8 cellular contexts compared by ENCODE assay signal in the genomic region with DNA sequence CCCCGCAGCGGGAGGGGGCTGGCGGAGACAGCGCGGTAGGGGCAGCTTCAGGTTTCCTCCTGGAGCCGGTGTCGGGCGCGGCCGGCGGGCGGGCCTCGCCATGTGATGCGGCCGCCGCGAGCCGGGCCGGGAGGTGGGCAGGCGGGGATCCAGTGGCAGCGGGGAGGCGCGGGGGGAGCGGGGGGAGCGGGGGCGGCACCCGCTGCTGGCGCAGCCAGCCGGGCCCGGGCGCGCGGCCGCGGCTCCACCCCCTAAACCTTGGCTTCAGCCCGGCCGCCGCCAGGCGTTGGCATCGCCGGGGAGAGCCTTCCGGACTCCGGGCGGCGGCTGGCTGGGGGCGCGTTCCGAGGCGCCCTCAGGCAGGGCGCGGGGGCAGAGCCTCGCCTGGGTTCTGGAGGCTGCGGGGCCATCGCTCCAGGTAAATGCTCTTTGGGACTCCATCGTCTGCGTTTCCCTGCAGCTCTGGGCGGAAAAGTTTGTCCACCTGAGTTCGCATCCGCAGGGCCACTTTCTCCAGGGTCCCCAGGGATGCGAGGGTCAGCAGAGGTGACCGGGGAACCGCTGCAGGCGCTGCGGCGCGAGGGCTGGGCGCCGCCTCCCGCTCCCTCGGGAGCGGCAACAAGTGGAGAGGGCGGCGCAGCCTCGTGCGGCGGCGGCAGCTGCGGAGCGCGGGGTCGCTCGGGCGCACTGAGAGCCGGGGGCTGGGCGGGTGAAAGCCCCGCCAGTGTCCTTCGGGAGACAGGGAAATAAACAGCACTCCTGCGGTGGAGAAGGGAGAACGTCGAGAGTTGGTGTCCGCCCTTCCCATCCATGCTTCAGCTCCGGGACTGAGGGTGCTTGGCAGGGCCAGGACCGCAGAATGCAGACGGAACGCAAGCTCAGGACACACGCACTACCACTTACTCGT. TPM values are rescaled to one million over a fixed set of nuclear protein-coding genes. Genes with fewer than 3 reads are reported as not detected.
DNase-seq lines count a peak whose midpoint lies in the region; ATAC-seq, FAIRE-seq and TF ChIP-seq lines count a peak whose summit lies in the region.

A gene with protein sequence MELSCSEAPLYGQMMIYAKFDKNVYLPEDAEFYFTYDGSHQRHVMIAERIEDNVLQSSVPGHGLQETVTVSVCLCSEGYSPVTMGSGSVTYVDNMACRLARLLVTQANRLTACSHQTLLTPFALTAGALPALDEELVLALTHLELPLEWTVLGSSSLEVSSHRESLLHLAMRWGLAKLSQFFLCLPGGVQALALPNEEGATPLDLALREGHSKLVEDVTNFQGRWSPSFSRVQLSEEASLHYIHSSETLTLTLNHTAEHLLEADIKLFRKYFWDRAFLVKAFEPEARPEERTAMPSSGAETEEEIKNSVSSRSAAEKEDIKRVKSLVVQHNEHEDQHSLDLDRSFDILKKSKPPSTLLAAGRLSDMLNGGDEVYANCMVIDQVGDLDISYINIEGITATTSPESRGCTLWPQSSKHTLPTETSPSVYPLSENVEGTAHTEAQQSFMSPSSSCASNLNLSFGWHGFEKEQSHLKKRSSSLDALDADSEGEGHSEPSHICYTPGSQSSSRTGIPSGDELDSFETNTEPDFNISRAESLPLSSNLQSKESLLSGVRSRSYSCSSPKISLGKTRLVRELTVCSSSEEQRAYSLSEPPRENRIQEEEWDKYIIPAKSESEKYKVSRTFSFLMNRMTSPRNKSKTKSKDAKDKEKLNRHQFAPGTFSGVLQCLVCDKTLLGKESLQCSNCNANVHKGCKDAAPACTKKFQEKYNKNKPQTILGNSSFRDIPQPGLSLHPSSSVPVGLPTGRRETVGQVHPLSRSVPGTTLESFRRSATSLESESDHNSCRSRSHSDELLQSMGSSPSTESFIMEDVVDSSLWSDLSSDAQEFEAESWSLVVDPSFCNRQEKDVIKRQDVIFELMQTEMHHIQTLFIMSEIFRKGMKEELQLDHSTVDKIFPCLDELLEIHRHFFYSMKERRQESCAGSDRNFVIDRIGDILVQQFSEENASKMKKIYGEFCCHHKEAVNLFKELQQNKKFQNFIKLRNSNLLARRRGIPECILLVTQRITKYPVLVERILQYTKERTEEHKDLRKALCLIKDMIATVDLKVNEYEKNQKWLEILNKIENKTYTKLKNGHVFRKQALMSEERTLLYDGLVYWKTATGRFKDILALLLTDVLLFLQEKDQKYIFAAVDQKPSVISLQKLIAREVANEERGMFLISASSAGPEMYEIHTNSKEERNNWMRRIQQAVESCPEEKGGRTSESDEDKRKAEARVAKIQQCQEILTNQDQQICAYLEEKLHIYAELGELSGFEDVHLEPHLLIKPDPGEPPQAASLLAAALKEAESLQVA (N-terminal part only) (plus strand): TSS at position 292 of the 907 bp plus-strand sequence. CDS start 58,656 bp downstream, outside the sequence.

- H3K4me3 ChIP-seq in GM12864 (ENCODE audit: low read depth, low read length) = peak within 1 kb of the TSS; percentile 49
- peak within 1 kb of the TSS; percentile 96 for H3K4me3 ChIP-seq in kidney epithelial cell (ENCODE audit: low read depth, low read length)

- TF ChIP-seq CTCF in 22Rv1 (IDR thresholded peaks at IDR 0.05) (peak; percentile 13; the same call in 1 of the 2 replicates), GM12864 (IDR thresholded peaks at IDR 0.05; ENCODE audit: low read depth, low read length, missing control alignments) (no peak), kidney epithelial cell (IDR thresholded peaks at IDR 0.05; ENCODE audit: insufficient read depth, low read length, poor library complexity, severe bottlenecking) (no peak)

- ATAC-seq in SK-N-SH treated with all-trans-retinoic acid at 6 μM for 48 hours = peak; percentile 85

- H3K27me3 ChIP-seq in kidney epithelial cell (ENCODE audit: control insufficient read depth, insufficient read depth, low read length) = no peaks in the 10 kb centered on the region

- H3K27ac ChIP-seq in 22Rv1 (peak within 1 kb of the TSS; percentile 73), cingulate gyrus (ENCODE audit: low read depth, low read length) (peak within 1 kb of the TSS; percentile 55)

- no peaks in the 10 kb centered on the region for H3K36me3 ChIP-seq in kidney epithelial cell (ENCODE audit: control insufficient read depth, insufficient read depth, low read length)

- peak; percentile 72 for FAIRE-seq in HTR-8/SVneo (lab: Jason Lieb, UNC)

- no peak for DNase-seq in GM12864 (ENCODE audit: low read depth)
- DNase-seq in HTR-8/SVneo (ENCODE audit: insufficient read length, low spot score) = peak; percentile 67
- DNase-seq in kidney epithelial cell (ENCODE audit: low read depth) = no peak
- DNase-seq in stimulated activated CD4-positive, alpha-beta T cell treated with anti-CD3 and anti-CD28 coated beads, Interleukin-2, amount 100 ng/mL, for 24 hours = peak; percentile 22 to 47
- DNase-seq in stimulated activated naive CD4-positive, alpha-beta T cell treated with Interleukin-2 at 50 U/mL for 16 hours (lab: John Stamatoyannopoulos, UW) = no peak

TF ChIP-seq in SK-N-SH treated with all-trans-retinoic acid at 6 μM for 48 hours, 23 proteins besides CTCF, POLR2A, EP300 and RAD21:
- TF ChIP-seq GLIS3 (CRISPR knock-in tag; IDR thresholded peaks at IDR 0.05) = 0 out of 2 replicates have a peak, but pooled peaks have one; percentile 30
- TF ChIP-seq RARB (CRISPR knock-in tag; IDR thresholded peaks at IDR 0.05) = no peak
- TF ChIP-seq OSR1 (CRISPR knock-in tag; IDR thresholded peaks at IDR 0.05) = no peak
- no peak for TF ChIP-seq TOX (CRISPR knock-in tag; IDR thresholded peaks at IDR 0.05; ENCODE audit: borderline replicate concordance)
- no peak for TF ChIP-seq BACH2 (CRISPR knock-in tag; IDR thresholded peaks at IDR 0.05; ENCODE audit: borderline replicate concordance)
- TF ChIP-seq, protein P1, sequence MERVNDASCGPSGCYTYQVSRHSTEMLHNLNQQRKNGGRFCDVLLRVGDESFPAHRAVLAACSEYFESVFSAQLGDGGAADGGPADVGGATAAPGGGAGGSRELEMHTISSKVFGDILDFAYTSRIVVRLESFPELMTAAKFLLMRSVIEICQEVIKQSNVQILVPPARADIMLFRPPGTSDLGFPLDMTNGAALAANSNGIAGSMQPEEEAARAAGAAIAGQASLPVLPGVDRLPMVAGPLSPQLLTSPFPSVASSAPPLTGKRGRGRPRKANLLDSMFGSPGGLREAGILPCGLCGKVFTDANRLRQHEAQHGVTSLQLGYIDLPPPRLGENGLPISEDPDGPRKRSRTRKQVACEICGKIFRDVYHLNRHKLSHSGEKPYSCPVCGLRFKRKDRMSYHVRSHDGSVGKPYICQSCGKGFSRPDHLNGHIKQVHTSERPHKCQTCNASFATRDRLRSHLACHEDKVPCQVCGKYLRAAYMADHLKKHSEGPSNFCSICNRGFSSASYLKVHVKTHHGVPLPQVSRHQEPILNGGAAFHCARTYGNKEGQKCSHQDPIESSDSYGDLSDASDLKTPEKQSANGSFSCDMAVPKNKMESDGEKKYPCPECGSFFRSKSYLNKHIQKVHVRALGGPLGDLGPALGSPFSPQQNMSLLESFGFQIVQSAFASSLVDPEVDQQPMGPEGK (CRISPR knock-in tag; IDR thresholded peaks at IDR 0.05; ENCODE audit: borderline replicate concordance) = no peak
- no peak for TF ChIP-seq ESRRG (CRISPR knock-in tag; IDR thresholded peaks at IDR 0.05)

RNA-seq across cellular contexts. Expression of the gene that starts here (rescaled TPM):
- total RNA-seq in kidney epithelial cell = 66.1 and 76.1 TPM in 2 replicates

Comparison
In these comparisons a context has a peak if more than half of its experiments do, and no peak if none do; other contexts are left out.
1. DNase-seq: peak in HTR-8/SVneo (single experiment) and stimulated activated CD4-positive, alpha-beta T cell treated with anti-CD3 and anti-CD28 coated beads, Interleukin-2, amount 100 ng/mL, for 24 hours (2 of 2); none in GM12864 (single experiment), kidney epithelial cell (single experiment) and stimulated activated naive CD4-positive, alpha-beta T cell treated with Interleukin-2 at 50 U/mL for 16 hours (single experiment).